In the genomic region with DNA sequence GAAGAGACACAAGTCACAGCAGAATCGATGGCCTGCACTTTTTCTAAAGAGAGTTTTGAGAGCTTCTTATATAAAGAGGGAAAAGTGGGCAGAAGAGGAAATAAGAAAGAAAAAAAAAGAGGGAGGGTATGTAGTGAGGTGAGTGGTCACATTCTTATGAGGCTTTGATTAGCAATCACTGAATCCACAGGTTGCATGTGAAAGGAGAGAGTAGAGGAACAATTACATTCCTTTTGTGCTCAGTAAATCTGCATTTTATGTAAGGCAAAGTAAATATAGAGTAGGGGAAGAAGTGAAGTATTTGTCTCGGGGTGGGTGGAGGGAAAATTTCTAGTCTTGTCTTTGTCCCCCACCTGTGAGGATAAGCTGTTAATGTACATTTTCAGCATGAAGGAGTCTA, we compare ENCODE assay signal across 24 cellular contexts. TPM values are rescaled to one million over a fixed set of nuclear protein-coding genes. Genes with fewer than 3 reads are reported as not detected.
DNase-seq lines count a peak whose midpoint lies in the region; ATAC-seq, FAIRE-seq and TF ChIP-seq lines count a peak whose summit lies in the region.
"Had no signal": no experiment of that assay in that cellular context is flagged by ENCODE, and none has a peak within 500 bp of the region (broad histone marks: within the 10 kb centered on the region; RNA-seq: fewer than 3 reads in every experiment).

No MANE protein-coding gene starts in this region.

- intact Hi-C loops in Caco-2 (cut with micrococcal nuclease; ENCODE audit: unreplicated experiment): no loop called here

- no peak for TF ChIP-seq RAD21 in H1 (IDR thresholded peaks at IDR 0.05 in 1 of 2, conservative IDR thresholded peaks at IDR 0.05 in 1 of 2; ENCODE audit: low read depth in 2 of 2, low read length in 2 of 2)

- peak overlapping the region; percentile 32 for H3K27ac Mint-ChIP-seq in Caco-2 (ENCODE audit: unreplicated experiment)

- ATAC-seq in GM21526 (IDR thresholded peaks at IDR 0.05; ENCODE audit: low FRiP score, unreplicated experiment): no peak
- ATAC-seq in GM18520 (IDR thresholded peaks at IDR 0.05; ENCODE audit: unreplicated experiment): no peak
- ATAC-seq in GM18868 (IDR thresholded peaks at IDR 0.05; ENCODE audit: unreplicated experiment): no peak
- ATAC-seq: GM12878 had no signal

- no peak overlapping the region for H3K18ac ChIP-seq in H1 (ENCODE audit: extremely low read depth, low read length)

- peaks cover 20% of the 10 kb centered on the region for H3K9me3 Mint-ChIP-seq in Caco-2 (ENCODE audit: unreplicated experiment)
- H3K9me3 Mint-ChIP-seq: CD4-positive, alpha-beta memory T cell had no signal

- no peak overlapping the region for H3K4ac ChIP-seq in H1 (replicated peaks; ENCODE audit: insufficient read length, low read depth, low read length)

- no peak overlapping the region for H3K14ac ChIP-seq in H1 (ENCODE audit: insufficient read length)

- H3K4me3 ChIP-seq in Caco-2 (ENCODE audit: low read depth, low read length) (no peak overlapping the region), HUES48 (ENCODE audit: low read depth, low read length) (peak overlapping the region; percentile 19; the same call in 1 of the 2 replicates), H1 (ENCODE audit: extremely low read depth in 1 of 4, insufficient read depth in 2 of 4, low read depth in 3 of 4, low read length in 4 of 4) (no peak overlapping the region; a peak in 1 of 8 replicates), iPS-20b (ENCODE audit: low read length) (peak overlapping the region; percentile 9)
- H3K4me3 ChIP-seq: BLaER1, GM12878 had no signal

- no peak overlapping the region for H2BK20ac ChIP-seq in H1 (ENCODE audit: low read length)

- no TSS peak for BruUV-seq in Caco-2 (replicated peaks; lab: Mats Ljungman, UMichigan)

- H2BK12ac ChIP-seq in H1 (ENCODE audit: low read depth, low read length): 0 out of 2 replicates have a peak overlapping the region, but pooled peaks have one; percentile 29

- no peaks in the 10 kb centered on the region for H3K36me3 ChIP-seq in Caco-2 (ENCODE audit: control insufficient read depth, insufficient read depth, low read length)
- no peaks in the 10 kb centered on the region for H3K36me3 ChIP-seq in HUES48 (ENCODE audit: control insufficient read depth, insufficient read depth, low read length)
- H3K36me3 ChIP-seq in H1 (ENCODE audit: control insufficient read depth in 2 of 4, insufficient read depth in 4 of 4, low read length in 3 of 4): 0 out of 8 replicates have a peak, but pooled peaks cover 0 to 5% (median 0%) of the 10 kb centered on the region in 4 experiments
- no peaks in the 10 kb centered on the region for H3K36me3 ChIP-seq in iPS-20b (ENCODE audit: insufficient read depth, low read depth, low read length)
- H3K36me3 ChIP-seq: BLaER1 had no signal

- no peak overlapping the region for H2BK120ac ChIP-seq in H1 (replicated peaks; ENCODE audit: low read depth, low read length)

- 63% methylated on average over 2 of the region's 2 CpGs; no CpG with 5 or more reads in 1 of the 2 experiments for whole genome bisulfite sequencing in H1 (ENCODE audit: extremely low coverage in 1 of 2, insufficient coverage in 1 of 2, insufficient read length in 1 of 2, insufficient replicate concordance in 2 of 2, low coverage in 1 of 2, low lambda C conversion rate in 2 of 2, missing lambda C conversion rate in 1 of 2), 2 experiments

- no peak overlapping the region for H4K91ac ChIP-seq in H1 (replicated peaks; ENCODE audit: insufficient read length, low read length)

- no peaks in the 10 kb centered on the region for H3K79me2 ChIP-seq in H1 (ENCODE audit: control insufficient read depth in 1 of 2, insufficient read depth in 2 of 2, low read length in 2 of 2)

- H3K27ac ChIP-seq in HUES48 (ENCODE audit: low read depth, low read length) (peak overlapping the region; percentile 71), H1 (ENCODE audit: low read depth, low read length) (no peak overlapping the region), iPS-20b (ENCODE audit: low read length) (peak overlapping the region; percentile 67)
- H3K27ac ChIP-seq: BLaER1, HL-60 had no signal

- TF ChIP-seq EP300 in H1 (IDR thresholded peaks at IDR 0.05; ENCODE audit: borderline replicate concordance in 1 of 2, low read depth in 2 of 2, low read length in 2 of 2): no peak

- no peaks in the 10 kb centered on the region for H3K27me3 Mint-ChIP-seq in Caco-2 (ENCODE audit: insufficient read depth, unreplicated experiment)

- H3K4me2 ChIP-seq in H1 (ENCODE audit: insufficient read depth in 1 of 2, low read depth in 2 of 2, low read length in 2 of 2): 0 out of 4 replicates have a peak overlapping the region, but pooled peaks of 1 of the 2 experiments have one; percentile 37
- H3K4me2 ChIP-seq: BLaER1 had no signal

- FAIRE-seq in H1 (lab: Jason Lieb, UNC): peak; percentile 32
- FAIRE-seq: GM12878 had no signal

- POLR2A ChIA-PET in Caco-2 (lab: Charles Lee): no interaction called here
- POLR2A ChIA-PET in H1 (lab: Charles Lee; ENCODE audit: partially characterized antibody): interaction anchor here (2.1 kb wide), 1 partner anchor 10 kb away, joined by 9 read pairs; no protein-coding TSS in a partner anchor

- H2BK15ac ChIP-seq in H1 (ENCODE audit: low read length): no peak overlapping the region

- H3K27me3 ChIP-seq in Caco-2 (replicated peaks; ENCODE audit: control insufficient read depth, insufficient read depth, low read length) (no peaks in the 10 kb centered on the region), HUES48 (ENCODE audit: control insufficient read depth, insufficient read depth, low read length) (no peaks in the 10 kb centered on the region), H1 (replicated peaks in 1 of 4; ENCODE audit: control insufficient read depth in 3 of 4, extremely low read depth in 1 of 4, insufficient read depth in 3 of 4, low read length in 3 of 4) (no peaks in the 10 kb centered on the region), iPS-20b (ENCODE audit: insufficient read depth, low read length) (no peaks in the 10 kb centered on the region)
- H3K27me3 ChIP-seq: BLaER1 had no signal

- no peak overlapping the region for H2AK5ac ChIP-seq in H1 (ENCODE audit: low read depth, low read length)

- no peak overlapping the region for H3K23ac ChIP-seq in H1 (ENCODE audit: insufficient read length)

- no peak overlapping the region for H3K4me3 Mint-ChIP-seq in Caco-2 (ENCODE audit: unreplicated experiment)
- H3K4me3 Mint-ChIP-seq: CD14-positive monocyte; CD4-positive, alpha-beta memory T cell had no signal

- TF ChIP-seq CTCF in Caco-2 (IDR thresholded peaks at IDR 0.05; ENCODE audit: insufficient read depth in 1 of 2, low read depth in 1 of 2, low read length in 1 of 2, severe bottlenecking in 1 of 2, unreplicated experiment in 1 of 2) (no peak), H1 (IDR thresholded peaks at IDR 0.05; ENCODE audit: control extremely low read depth in 1 of 3, insufficient read depth in 1 of 3, low read depth in 1 of 3, low read length in 3 of 3) (no peak)

- no peak overlapping the region for H2AFZ ChIP-seq in H1 (ENCODE audit: low read length)

- no peak overlapping the region for H4K8ac ChIP-seq in H1 (ENCODE audit: extremely low read depth, insufficient read depth, low read length)

- H3K23me2 ChIP-seq in H1 (ENCODE audit: low read depth, low read length): no peaks in the 10 kb centered on the region

- H3K79me1 ChIP-seq in H1 (ENCODE audit: low read depth, low read length): no peaks in the 10 kb centered on the region

- no peaks in the 10 kb centered on the region for H3K9me3 ChIP-seq in Caco-2
- peaks cover 20% of the 10 kb centered on the region for H3K9me3 ChIP-seq in HUES48 (ENCODE audit: control insufficient read depth, insufficient read depth, low read length)
- peaks cover 7 to 11% of the 10 kb centered on the region in 2 experiments; a peak in 2 of 4 replicates for H3K9me3 ChIP-seq in H1 (ENCODE audit: insufficient read depth in 2 of 2, low read depth in 1 of 2, low read length in 1 of 2)
- peaks cover 14% of the 10 kb centered on the region; the same call in 1 of the 2 replicates for H3K9me3 ChIP-seq in iPS-20b (ENCODE audit: insufficient read depth, low read depth, low read length)
- H3K9me3 ChIP-seq: BLaER1 had no signal

- H4K20me1 ChIP-seq in H1 (replicated peaks in 1 of 2; ENCODE audit: control insufficient read depth in 1 of 2, insufficient read depth in 2 of 2, low read length in 2 of 2): no peaks in the 10 kb centered on the region
- H4K20me1 ChIP-seq: BLaER1 had no signal

- peaks cover 19% of the 10 kb centered on the region for H3K4me1 Mint-ChIP-seq in Caco-2 (ENCODE audit: low read depth, unreplicated experiment)
- H3K4me1 Mint-ChIP-seq: CD14-positive monocyte; CD4-positive, alpha-beta memory T cell had no signal

- DNase-seq in Caco-2 (no peak), H1 (ENCODE audit: low read depth in 1 of 2, low spot score in 2 of 2) (no peak), NK-92 (lab: John Stamatoyannopoulos, UW; ENCODE audit: unreplicated experiment) (no peak)
- DNase-seq: 8988T; Calu3; CD4-positive, alpha-beta memory T cell; DMS53; DND-41; EL; HCEC 1CT; KG1 had no signal

- no peaks in the 10 kb centered on the region for H3K36me3 Mint-ChIP-seq in Caco-2 (ENCODE audit: insufficient read depth, unreplicated experiment)
- H3K36me3 Mint-ChIP-seq: CD14-positive monocyte; CD4-positive, alpha-beta memory T cell had no signal

- no peak for TF ChIP-seq POLR2A in H1 (IDR thresholded peaks at IDR 0.05; ENCODE audit: control extremely low read depth in 1 of 2, low read depth in 2 of 2, low read length in 2 of 2)

- H3K4me1 ChIP-seq in Caco-2 (peaks cover 18% of the 10 kb centered on the region), HUES48 (ENCODE audit: control insufficient read depth, insufficient read depth, low read length) (peaks cover 28% of the 10 kb centered on the region), H1 (replicated peaks in 1 of 4; ENCODE audit: control insufficient read depth in 3 of 4, insufficient read depth in 4 of 4, low read length in 3 of 4) (peaks cover 0 to 7% (median 4%) of the 10 kb centered on the region in 4 experiments; a peak in 3 of 7 replicates), iPS-20b (ENCODE audit: insufficient read depth, low read length) (peaks cover 17% of the 10 kb centered on the region)
- H3K4me1 ChIP-seq: BLaER1 had no signal

- H3K56ac ChIP-seq in H1 (replicated peaks; ENCODE audit: insufficient read length, low read depth, low read length): no peak overlapping the region

- H2BK5ac ChIP-seq in H1 (ENCODE audit: low read depth, low read length): 0 out of 2 replicates have a peak overlapping the region, but pooled peaks have one; percentile 41

- H3K9ac ChIP-seq in HUES48 (ENCODE audit: low read depth, low read length) (peak overlapping the region; percentile 55; the same call in 1 of the 2 replicates), H1 (replicated peaks in 1 of 4; ENCODE audit: extremely low read depth in 1 of 4, low read depth in 3 of 4, low read length in 3 of 4) (no peak overlapping the region), iPS-20b (ENCODE audit: low read depth, low read length) (peak overlapping the region; percentile 47; the same call in 1 of the 2 replicates)
- H3K9ac ChIP-seq: BLaER1 had no signal

- H4K5ac ChIP-seq in H1 (ENCODE audit: insufficient read length, low read depth, low read length): no peak overlapping the region

- CTCF ChIA-PET in Caco-2 (lab: Charles Lee): no interaction called here
- CTCF ChIA-PET in H1 (lab: Charles Lee; ENCODE audit: partially characterized antibody): interaction anchor here (0.6 to 2.0 kb wide), 4 partner anchors 25 to 120 kb away, joined by 3 to 7 read pairs (median 5); no protein-coding TSS in a partner anchor

RNA-seq across cellular contexts. Expression of gene MBTPS2, which starts 26.8 kb away (rescaled TPM):
- total RNA-seq in Caco-2 (2022): 21.7 and 22.0 TPM in 2 replicates
- total RNA-seq in H1 (2021; fragmentation: NEBNext Ultra II Directional; extraction: Animal tissue kit (Norgen Biotek cat#: 25700)): 6.4 and 7.4 TPM in 2 replicates
- polyA plus RNA-seq in H1 (2011; rRNA removed): 3.7 and 4.3 TPM in 2 replicates
- polyA plus RNA-seq in H1 (2011; cell fraction: cytosol; rRNA removed): 5.8 TPM
- polyA plus RNA-seq in H1 (2011; cell fraction: nucleus; rRNA removed): 5.6 TPM
- polyA plus RNA-seq in H1 (2012, experiment 1 of 2): 4.1 to 5.9 TPM (median 4.7 TPM) in 4 replicates
- polyA plus RNA-seq in H1 (2012, experiment 2 of 2): 0.54 TPM
- 8.9 TPM for polyA plus RNA-seq in H1 (2013, experiment 1 of 2)
- polyA plus RNA-seq in H1 (2013, experiment 2 of 2): 10.1 TPM
- 11.9 and 15.0 TPM in 2 replicates for polyA minus RNA-seq in H1 (2011; rRNA and poly(A)+ RNA removed)
- polyA minus RNA-seq in H1 (2011; cell fraction: cytosol; rRNA and poly(A)+ RNA removed): 5.8 TPM
- 13.1 TPM for polyA minus RNA-seq in H1 (2011; cell fraction: nucleus; rRNA and poly(A)+ RNA removed)

RNA-seq across cellular contexts. Expression of gene YY2, which starts 43.2 kb away (rescaled TPM):
- 3.7 and 3.9 TPM in 2 replicates for total RNA-seq in Caco-2 (2022)
- 1.1 and 1.5 TPM in 2 replicates for total RNA-seq in H1 (2021; fragmentation: NEBNext Ultra II Directional; extraction: Animal tissue kit (Norgen Biotek cat#: 25700))
- 0.60 and 0.71 TPM in 2 replicates for polyA plus RNA-seq in H1 (2011; rRNA removed)
- polyA plus RNA-seq in H1 (2011; cell fraction: cytosol; rRNA removed): 0.76 TPM
- polyA plus RNA-seq in H1 (2011; cell fraction: nucleus; rRNA removed): 2.8 TPM
- polyA plus RNA-seq in H1 (2012, experiment 1 of 2): 0.41 to 0.97 TPM (median 0.75 TPM) in 4 replicates
- not detected for polyA plus RNA-seq in H1 (2012, experiment 2 of 2)
- 0.95 TPM for polyA plus RNA-seq in H1 (2013, experiment 1 of 2)
- polyA plus RNA-seq in H1 (2013, experiment 2 of 2): 0.79 TPM
- polyA minus RNA-seq in H1 (2011; rRNA and poly(A)+ RNA removed): 0.98 and 1.6 TPM in 2 replicates
- 1.2 TPM for polyA minus RNA-seq in H1 (2011; cell fraction: cytosol; rRNA and poly(A)+ RNA removed)
- 2.4 TPM for polyA minus RNA-seq in H1 (2011; cell fraction: nucleus; rRNA and poly(A)+ RNA removed)
- total RNA-seq: G401 had no signal

RNA-seq across cellular contexts. Expression of gene SMPX, which starts 54.7 kb away (rescaled TPM):
- 2.7 and 2.9 TPM in 2 replicates for total RNA-seq in Caco-2 (2022)
- total RNA-seq in H1 (2021; fragmentation: NEBNext Ultra II Directional; extraction: Animal tissue kit (Norgen Biotek cat#: 25700)): not detected in 2 replicates
- not detected in 2 replicates for polyA plus RNA-seq in H1 (2011; rRNA removed)
- polyA plus RNA-seq in H1 (2011; cell fraction: cytosol; rRNA removed): not detected
- polyA plus RNA-seq in H1 (2011; cell fraction: nucleus; rRNA removed): not detected
- polyA plus RNA-seq in H1 (2012, experiment 1 of 2): not detected in 4 replicates
- polyA plus RNA-seq in H1 (2012, experiment 2 of 2): not detected
- 0.12 TPM for polyA plus RNA-seq in H1 (2013, experiment 1 of 2)
- polyA plus RNA-seq in H1 (2013, experiment 2 of 2): 0.07 TPM
- not detected in 2 replicates for polyA minus RNA-seq in H1 (2011; rRNA and poly(A)+ RNA removed)
- not detected for polyA minus RNA-seq in H1 (2011; cell fraction: cytosol; rRNA and poly(A)+ RNA removed)
- polyA minus RNA-seq in H1 (2011; cell fraction: nucleus; rRNA and poly(A)+ RNA removed): not detected
- total RNA-seq: A673; Calu3; CD4-positive, alpha-beta memory T cell; G401; GM12878; HT1080 had no signal
- polyA plus RNA-seq: AG04450; CD14-positive monocyte; CD4-positive, alpha-beta memory T cell had no signal

Comparison
In these comparisons a context has a peak if more than half of its experiments do, and no peak if none do; other contexts are left out.
1. H3K4me3 ChIP-seq: peak in HUES48 (single experiment) and iPS-20b (single experiment); none in Caco-2 (single experiment) and H1 (0 of 4).
2. H3K9ac ChIP-seq: peak in HUES48 (single experiment) and iPS-20b (single experiment); none in H1 (0 of 4).